8 cellular contexts compared by ENCODE assay signal in genomic region chr6:11172501-11173337, GRCh38. TPM values are rescaled to one million over a fixed set of nuclear protein-coding genes. Genes with fewer than 3 reads are reported as not detected.
DNase-seq lines count a peak whose midpoint lies in the region; ATAC-seq and TF ChIP-seq lines count a peak whose summit lies in the region.

No MANE protein-coding gene starts in this region.

- DNase-seq in SIG-M5 treated with dmso at 0.1 percent for 504 hours (lab: John Stamatoyannopoulos, UW; ENCODE audit: unreplicated experiment) (peak; percentile 23), SIG-M5 (lab: John Stamatoyannopoulos, UW) (no peak), NCI-H1694 treated with DMSO at 0.1 percent for 48 hours (lab: John Stamatoyannopoulos, UW) (peak; percentile 19), coronary artery (ENCODE audit: low spot score) (no peak), medulla oblongata (ENCODE audit: extremely low spot score) (peak; percentile 73)
- peak; percentile 92 for DNase-seq in activated CD4-positive, alpha-beta T cell treated with anti-CD3 and anti-CD28 coated beads, Interleukin-2, amount 10 ng/mL, durations not matched to agents 24 days and 14 days
- DNase-seq in stimulated activated CD8-positive, alpha-beta memory T cell treated with anti-CD3 and anti-CD28 coated beads, Interleukin-15, amount 100 ng/mL, for 48 hours (ENCODE audit: low read depth in 2 of 2): peak; percentile 39 to 50

- H3K9me3 Mint-ChIP-seq in activated CD4-positive, alpha-beta T cell treated with anti-CD3 and anti-CD28 coated beads, Interleukin-2, amount 10 ng/mL, durations not matched to agents 24 days and 14 days: no peaks in the 10 kb centered on the region

- TF ChIP-seq CTCF in coronary artery (IDR thresholded peaks at IDR 0.05): peak; percentile 85

- no peaks in the 10 kb centered on the region for H3K27me3 Mint-ChIP-seq in activated CD4-positive, alpha-beta T cell treated with anti-CD3 and anti-CD28 coated beads, Interleukin-2, amount 10 ng/mL, durations not matched to agents 24 days and 14 days

- H3K36me3 Mint-ChIP-seq in activated CD4-positive, alpha-beta T cell treated with anti-CD3 and anti-CD28 coated beads, Interleukin-2, amount 10 ng/mL, durations not matched to agents 24 days and 14 days (ENCODE audit: low read depth): no peaks in the 10 kb centered on the region

- intact Hi-C loops in activated CD4-positive, alpha-beta T cell treated with anti-CD3 and anti-CD28 coated beads, Interleukin-2, amount 10 ng/mL, durations not matched to agents 24 days and 14 days (cut with micrococcal nuclease): loop anchor here (1.0 to 5.0 kb wide), 5 partner anchors 28 to 324 kb away; partner anchors contain the start of gene NEDD9

- H3K27ac Mint-ChIP-seq in activated CD4-positive, alpha-beta T cell treated with anti-CD3 and anti-CD28 coated beads, Interleukin-2, amount 10 ng/mL, durations not matched to agents 24 days and 14 days: peak overlapping the region; percentile 21

- no peak overlapping the region for H3K27ac ChIP-seq in coronary artery

- H3K4me3 Mint-ChIP-seq in activated CD4-positive, alpha-beta T cell treated with anti-CD3 and anti-CD28 coated beads, Interleukin-2, amount 10 ng/mL, durations not matched to agents 24 days and 14 days: peak overlapping the region; percentile 32

- ATAC-seq in GM21526 (IDR thresholded peaks at IDR 0.05; ENCODE audit: low FRiP score, unreplicated experiment): no peak

- H3K4me3 ChIP-seq in coronary artery: no peak overlapping the region

- H3K4me1 Mint-ChIP-seq in activated CD4-positive, alpha-beta T cell treated with anti-CD3 and anti-CD28 coated beads, Interleukin-2, amount 10 ng/mL, durations not matched to agents 24 days and 14 days: peaks cover 21% of the 10 kb centered on the region

RNA-seq across cellular contexts. Expression of gene NEDD9, which starts 59.7 kb away (rescaled TPM):
- 31.9 and 36.9 TPM in 2 replicates for total RNA-seq in activated CD4-positive, alpha-beta T cell treated with anti-CD3 and anti-CD28 coated beads, Interleukin-2, amount 10 ng/mL, durations not matched to agents 24 days and 14 days

Comparison
In these comparisons a context has a peak if more than half of its experiments do, and no peak if none do; other contexts are left out.
1. DNase-seq: peak in SIG-M5 treated with dmso at 0.1 percent for 504 hours (single experiment), NCI-H1694 treated with DMSO at 0.1 percent for 48 hours (single experiment), activated CD4-positive, alpha-beta T cell treated with anti-CD3 and anti-CD28 coated beads, Interleukin-2, amount 10 ng/mL, durations not matched to agents 24 days and 14 days (single experiment), medulla oblongata (single experiment) and stimulated activated CD8-positive, alpha-beta memory T cell treated with anti-CD3 and anti-CD28 coated beads, Interleukin-15, amount 100 ng/mL, for 48 hours (2 of 2); none in SIG-M5 (single experiment) and coronary artery (single experiment).